In genomic region chr3:100403362-100403761, GRCh38 we compare ENCODE assay signal across 8 cellular contexts. TPM values are rescaled to one million over a fixed set of nuclear protein-coding genes. Genes with fewer than 3 reads are reported as not detected.
DNase-seq lines count a peak whose midpoint lies in the region; ATAC-seq and TF ChIP-seq lines count a peak whose summit lies in the region.
"Not testable (repeated sequence)": the region's sequence is repeated elsewhere in the genome, so short reads cannot be mapped to it uniquely, and the experiment has no call there.

No MANE protein-coding gene starts in this region.

- peak overlapping the region; percentile 49; the same call in 1 of the 2 replicates for H3K27ac ChIP-seq in HUES6 (ENCODE audit: low read depth, low read length)
- not testable (repeated sequence) for H3K27ac ChIP-seq in WERI-Rb-1; muscle layer of duodenum (ENCODE audit: low read length)

- not testable (repeated sequence) for H3K36me3 ChIP-seq in HUES6 (ENCODE audit: control insufficient read depth, insufficient read depth, low read length); WERI-Rb-1; muscle layer of duodenum (ENCODE audit: control insufficient read depth in 1 of 2, insufficient read depth in 2 of 2, low read length in 2 of 2)

- H3K9ac ChIP-seq in HUES6 (ENCODE audit: low read length): peak overlapping the region; percentile 66

- TF ChIP-seq CTCF in WERI-Rb-1 (IDR thresholded peaks at IDR 0.05; ENCODE audit: low read depth, low read length): 0 out of 2 replicates have a peak, but pooled peaks have one; percentile 20
- TF ChIP-seq CTCF in brain (conservative IDR thresholded peaks at IDR 0.05): not testable (repeated sequence)

- peaks cover 40% of the 10 kb centered on the region for H3K36me3 Mint-ChIP-seq in brain

- peak overlapping the region; percentile 98 to 100 (median 99) for H3K27ac Mint-ChIP-seq in brain

- DNase-seq in DMS 273 treated with DMSO at 0.1 percent for 48 hours (lab: John Stamatoyannopoulos, UW) (peak; percentile 57), NCI-H82 (lab: John Stamatoyannopoulos, UW) (peak; percentile 84), WERI-Rb-1 (peak; percentile 39), glomerular visceral epithelial cell (ENCODE audit: extremely low spot score) (peak; percentile 3)
- DNase-seq in stimulated activated naive CD8-positive, alpha-beta T cell treated with anti-CD3 and anti-CD28 coated beads, Interleukin-15, Interleukin-2, amounts not matched to agents 100 U/mL and 50 U/mL, for 24 hours: peak; percentile 19

- not testable (repeated sequence) for H3K9me3 ChIP-seq in HUES6 (ENCODE audit: control insufficient read depth, insufficient read depth, low read depth, low read length); WERI-Rb-1 (ENCODE audit: severe bottlenecking)
- H3K9me3 ChIP-seq in muscle layer of duodenum (ENCODE audit: control insufficient read depth in 1 of 2, low read length in 2 of 2): peaks cover 5 to 11% of the 10 kb centered on the region in 2 donors

- peaks cover 17 to 27% (median 23%) of the 10 kb centered on the region in 5 experiments for H3K9me3 Mint-ChIP-seq in brain

- H3K4me3 Mint-ChIP-seq in brain: peak overlapping the region; percentile 93 to 99 (median 95)

- H3K4me1 ChIP-seq in HUES6 (ENCODE audit: control insufficient read depth, insufficient read depth, low read length): not testable (repeated sequence)
- H3K4me1 ChIP-seq in muscle layer of duodenum (ENCODE audit: control insufficient read depth in 1 of 2, insufficient read depth in 2 of 2, low read length in 2 of 2): peaks cover 15 to 29% of the 10 kb centered on the region in 2 donors

- H3K4me1 Mint-ChIP-seq in brain: peaks cover 63% of the 10 kb centered on the region

- H3K4me3 ChIP-seq in HUES6 (ENCODE audit: low read depth, low read length) (peak overlapping the region; percentile 68), muscle layer of duodenum (ENCODE audit: low read depth in 1 of 2, low read length in 2 of 2) (peak overlapping the region; percentile 76 to 95)
- not testable (repeated sequence) for H3K4me3 ChIP-seq in WERI-Rb-1 (ENCODE audit: low read depth, low read length)

- not testable (repeated sequence) for H3K27me3 ChIP-seq in HUES6 (ENCODE audit: control insufficient read depth, insufficient read depth, low read length); WERI-Rb-1 (ENCODE audit: insufficient read depth, low read depth, severe bottlenecking); muscle layer of duodenum (ENCODE audit: low read depth, low read length)

- not testable (repeated sequence) for ATAC-seq in stimulated activated naive CD8-positive, alpha-beta T cell treated with anti-CD3 and anti-CD28 coated beads, Interleukin-15, Interleukin-2, amounts not matched to agents 100 U/mL and 50 U/mL, for 24 hours

- H3K27me3 Mint-ChIP-seq in brain: peaks cover 18% of the 10 kb centered on the region

RNA-seq across cellular contexts. Expression of gene LNP1, which starts 2.0 kb away (rescaled TPM):
- polyA plus RNA-seq in brain (ENCODE audit: insufficient read depth, low read depth, low replicate concordance): 4.4 TPM

RNA-seq across cellular contexts. Expression of gene TOMM70, which starts 2.5 kb away (rescaled TPM):
- 32.7 TPM for polyA plus RNA-seq in brain (ENCODE audit: insufficient read depth, low read depth, low replicate concordance)

Comparison
In these comparisons a context has a peak if more than half of its experiments do, and no peak if none do; other contexts are left out.
1. DNase-seq: peak in every context shown above with its lines; median percentile 84 in NCI-H82; 57 in DMS 273 treated with DMSO at 0.1 percent for 48 hours; 39 in WERI-Rb-1; 19 in stimulated activated naive CD8-positive, alpha-beta T cell treated with anti-CD3 and anti-CD28 coated beads, Interleukin-15, Interleukin-2, amounts not matched to agents 100 U/mL and 50 U/mL, for 24 hours; 3 in glomerular visceral epithelial cell.